ENCODE assay signal across 24 cellular contexts in the genomic region with DNA sequence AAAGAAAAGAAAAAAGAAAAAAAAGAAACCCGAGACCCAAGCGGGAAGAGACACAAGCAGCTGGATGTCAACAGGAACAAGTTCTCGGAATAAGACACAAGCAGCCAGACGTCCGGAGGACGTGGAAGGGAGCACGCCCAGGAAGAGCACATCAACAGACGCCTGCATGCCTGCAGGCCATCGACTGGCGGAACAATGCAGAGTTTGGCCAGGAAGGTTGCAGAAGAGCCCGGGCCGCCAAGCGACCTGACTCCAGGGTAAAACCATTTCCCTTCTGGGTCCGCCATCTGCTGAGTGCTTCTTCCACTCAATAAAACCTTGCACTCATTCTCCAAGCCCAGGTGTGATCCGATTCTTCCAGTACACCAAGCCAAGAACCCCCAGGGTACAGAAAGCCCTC.
"Had no signal": no experiment of that assay in that cellular context is flagged by ENCODE, and none has a peak within 500 bp of the region (broad histone marks: within the 10 kb centered on the region; RNA-seq: fewer than 3 reads in every experiment).

No MANE protein-coding gene starts in this region.

- H3K9me3 Mint-ChIP-seq: activated naive CD8-positive, alpha-beta T cell treated with anti-CD3 and anti-CD28 coated beads, Interleukin-2, amount 10 ng/mL, durations not matched to agents 7 days and 5 days had no signal

- H3K27me3 Mint-ChIP-seq: activated naive CD8-positive, alpha-beta T cell treated with anti-CD3 and anti-CD28 coated beads, Interleukin-2, amount 10 ng/mL, durations not matched to agents 7 days and 5 days had no signal

- DNase-seq: activated CD4-positive, alpha-beta T cell treated with anti-CD3 and anti-CD28 coated beads for 48 hours; activated CD4-positive, alpha-beta T cell treated with anti-CD3 and anti-CD28 coated beads, Interleukin-2, amount 50 U/mL, for 4 hours; activated CD4-positive, CD25-positive, alpha-beta regulatory T cell treated with anti-CD3 and anti-CD28 coated beads, Interleukin-2, amount 50 U/mL, for 72 hours; activated CD8-positive, alpha-beta memory T cell treated with anti-CD3 and anti-CD28 coated beads, Interleukin-2, amount 50 U/mL, for 48 hours; activated CD8-positive, alpha-beta T cell treated with anti-CD3 and anti-CD28 coated beads, Interleukin-2, amount 10 ng/mL, durations not matched to agents 7 days and 5 days; activated naive CD4-positive, alpha-beta T cell treated with anti-CD3 and anti-CD28 coated beads, Interleukin-2, amount 50 U/mL, for 16 hours; activated naive CD8-positive, alpha-beta T cell treated with anti-CD3 and anti-CD28 coated beads, Interleukin-2, amount 10 ng/mL, durations not matched to agents 7 days and 5 days; activated T-cell treated with anti-CD3 and anti-CD28 coated beads, Interleukin-2, amount 50 U/mL, for 1 hour; adrenal gland; anterior cingulate cortex; cerebellar nuclear complex; Karpas-422; MM.1S; NCI-H1105; NCI-H1436; NCI-H1694 treated with DMSO at 0.1 percent for 48 hours; NCI-H2029 treated with DMSO at 0.1 percent for 48 hours; NCI-H226; NCI-H510A; NCI-H526 treated with DMSO at 0.1 percent for 48 hours; NCI-H82; SIG-M5; T-helper 1 cell had no signal

- H3K4me3 Mint-ChIP-seq: activated CD8-positive, alpha-beta T cell treated with anti-CD3 and anti-CD28 coated beads, Interleukin-2, amount 10 ng/mL, durations not matched to agents 7 days and 5 days; activated naive CD8-positive, alpha-beta T cell treated with anti-CD3 and anti-CD28 coated beads, Interleukin-2, amount 10 ng/mL, durations not matched to agents 7 days and 5 days had no signal

- H3K36me3 Mint-ChIP-seq: activated naive CD8-positive, alpha-beta T cell treated with anti-CD3 and anti-CD28 coated beads, Interleukin-2, amount 10 ng/mL, durations not matched to agents 7 days and 5 days had no signal

- H3K9me3 ChIP-seq: adrenal gland had no signal

- H3K27ac Mint-ChIP-seq: activated CD8-positive, alpha-beta T cell treated with anti-CD3 and anti-CD28 coated beads, Interleukin-2, amount 10 ng/mL, durations not matched to agents 7 days and 5 days; activated naive CD8-positive, alpha-beta T cell treated with anti-CD3 and anti-CD28 coated beads, Interleukin-2, amount 10 ng/mL, durations not matched to agents 7 days and 5 days had no signal

- H3K27ac ChIP-seq: adrenal gland, SK-N-MC had no signal

- H3K4me1 ChIP-seq: adrenal gland had no signal

- H3K27me3 ChIP-seq: adrenal gland had no signal

- H3K4me1 Mint-ChIP-seq: activated naive CD8-positive, alpha-beta T cell treated with anti-CD3 and anti-CD28 coated beads, Interleukin-2, amount 10 ng/mL, durations not matched to agents 7 days and 5 days had no signal
